In the genomic region with DNA sequence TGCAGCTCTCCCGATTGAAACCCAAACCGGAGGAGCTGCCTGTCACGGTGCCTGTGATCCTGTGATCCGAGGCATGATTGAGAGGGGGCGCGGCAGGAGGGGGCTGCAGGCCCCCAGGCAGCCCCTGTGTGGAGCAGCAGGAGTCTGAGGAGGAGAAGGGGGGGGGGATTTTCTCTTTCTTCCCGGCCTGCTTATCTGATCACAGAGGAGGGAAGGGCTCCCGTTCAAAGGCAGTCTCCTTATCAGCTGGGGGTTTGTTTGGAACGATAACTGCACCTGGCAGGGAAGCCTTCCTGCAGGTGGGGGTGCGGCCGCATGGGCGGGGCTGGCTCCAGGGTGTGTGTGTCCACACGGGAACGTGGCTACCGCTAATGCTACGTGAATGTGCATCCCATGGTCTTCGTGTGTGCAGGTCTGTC, we compare ENCODE assay signal across 33 cellular contexts. TPM values are rescaled to one million over a fixed set of nuclear protein-coding genes. Genes with fewer than 3 reads are reported as not detected.
A peak's percentile ranks its signal among the peaks of the same experiment; 100 is the strongest.
DNase-seq lines count a peak whose midpoint lies in the region; ATAC-seq, FAIRE-seq and TF ChIP-seq lines count a peak whose summit lies in the region.
"Had no signal": no experiment of that assay in that cellular context is flagged by ENCODE, and none has a peak within 500 bp of the region (broad histone marks: within the 10 kb centered on the region; RNA-seq: fewer than 3 reads in every experiment).

No MANE protein-coding gene starts in this region.

- H3K27me3 Mint-ChIP-seq in osteocyte (ENCODE audit: unreplicated experiment), result peaks cover 68% of the 10 kb centered on the region
- H3K27me3 Mint-ChIP-seq in activated CD8-positive, alpha-beta T cell treated with anti-CD3 and anti-CD28 coated beads for 36 hours, result peaks cover 46% of the 10 kb centered on the region
- peaks cover 55% of the 10 kb centered on the region for H3K27me3 Mint-ChIP-seq in activated CD4-positive, alpha-beta T cell treated with anti-CD3 and anti-CD28 coated beads for 36 hours

- FAIRE-seq in bronchial epithelial cell (lab: Jason Lieb, UNC), result peak; percentile 52
- FAIRE-seq: A549, frontal cortex, keratinocyte had no signal

- H3K4me1 ChIP-seq in mucosa of stomach (ENCODE audit: control insufficient read depth, insufficient read depth, low read length), result peaks cover 15% of the 10 kb centered on the region
- H3K4me1 ChIP-seq: A549, BE2C, psoas muscle had no signal

- H3K36me3 ChIP-seq in bronchial epithelial cell (ENCODE audit: control insufficient read depth, insufficient read depth, low read length) (no peaks in the 10 kb centered on the region), mucosa of stomach (ENCODE audit: control insufficient read depth, insufficient read depth, low read length) (no peaks in the 10 kb centered on the region), brain microvascular endothelial cell (replicated peaks) (no peaks in the 10 kb centered on the region)
- H3K36me3 ChIP-seq: BE2C had no signal

- H3K9ac ChIP-seq in mucosa of stomach (ENCODE audit: low read length), result no peak overlapping the region

- intact Hi-C loops in activated CD8-positive, alpha-beta T cell treated with anti-CD3 and anti-CD28 coated beads for 36 hours (cut with micrococcal nuclease), result no loop called here
- intact Hi-C loops in activated CD4-positive, alpha-beta T cell treated with anti-CD3 and anti-CD28 coated beads for 36 hours (cut with DNase I, micrococcal nuclease), result no loop called here

- H3K9me3 Mint-ChIP-seq in osteocyte (ENCODE audit: unreplicated experiment), result no peaks in the 10 kb centered on the region
- H3K9me3 Mint-ChIP-seq in activated CD8-positive, alpha-beta T cell treated with anti-CD3 and anti-CD28 coated beads for 36 hours, result no peaks in the 10 kb centered on the region
- no peaks in the 10 kb centered on the region for H3K9me3 Mint-ChIP-seq in activated CD4-positive, alpha-beta T cell treated with anti-CD3 and anti-CD28 coated beads for 36 hours (ENCODE audit: low read depth)
- H3K9me3 Mint-ChIP-seq: activated naive CD4-positive, alpha-beta T cell treated with anti-CD3 and anti-CD28 coated beads, Interleukin-2, amount 10 ng/mL, durations not matched to agents 7 days and 5 days; IgD-negative memory B cell; memory B cell; natural killer cell; stimulated activated naive CD8-positive, alpha-beta T cell treated with anti-CD3 and anti-CD28 coated beads, Interleukin-15, Interleukin-2, amounts not matched to agents 100 ng/mL and 50 ng/mL, for 24 hours had no signal

- no peak overlapping the region for H3K27ac ChIP-seq in brain microvascular endothelial cell
- H3K27ac ChIP-seq: A549, psoas muscle, RWPE1, skin epidermis had no signal

- no peak for ATAC-seq in activated CD8-positive, alpha-beta T cell treated with anti-CD3 and anti-CD28 coated beads for 36 hours
- no peak for ATAC-seq in activated CD4-positive, alpha-beta T cell treated with anti-CD3 and anti-CD28 coated beads for 36 hours
- ATAC-seq: esophagus mucosa, natural killer cell, psoas muscle had no signal

- peaks cover 2% of the 10 kb centered on the region for H3K4me1 Mint-ChIP-seq in osteocyte (ENCODE audit: unreplicated experiment)
- no peaks in the 10 kb centered on the region for H3K4me1 Mint-ChIP-seq in activated CD8-positive, alpha-beta T cell treated with anti-CD3 and anti-CD28 coated beads for 36 hours (ENCODE audit: low read depth)
- H3K4me1 Mint-ChIP-seq in activated CD4-positive, alpha-beta T cell treated with anti-CD3 and anti-CD28 coated beads for 36 hours, result no peaks in the 10 kb centered on the region
- H3K4me1 Mint-ChIP-seq: activated naive CD4-positive, alpha-beta T cell treated with anti-CD3 and anti-CD28 coated beads, Interleukin-2, amount 10 ng/mL, durations not matched to agents 7 days and 5 days; memory B cell; natural killer cell had no signal

- H3K4me3 ChIP-seq in bronchial epithelial cell (ENCODE audit: low read depth, low read length) (no peak overlapping the region), mucosa of stomach (ENCODE audit: low read length) (peak overlapping the region; percentile 14), brain microvascular endothelial cell (ENCODE audit: low read depth, low read length) (no peak overlapping the region)
- H3K4me3 ChIP-seq: A549, psoas muscle, skin epidermis had no signal

- POLR2A ChIA-PET in activated CD8-positive, alpha-beta T cell treated with anti-CD3 and anti-CD28 coated beads for 36 hours (lab: Charles Lee), result no interaction called here
- POLR2A ChIA-PET in activated CD4-positive, alpha-beta T cell treated with anti-CD3 and anti-CD28 coated beads for 36 hours (lab: Charles Lee), result no interaction called here

- H3K27ac Mint-ChIP-seq in osteocyte (ENCODE audit: unreplicated experiment), result no peak overlapping the region
- H3K27ac Mint-ChIP-seq in activated CD8-positive, alpha-beta T cell treated with anti-CD3 and anti-CD28 coated beads for 36 hours, result no peak overlapping the region
- H3K27ac Mint-ChIP-seq in activated CD4-positive, alpha-beta T cell treated with anti-CD3 and anti-CD28 coated beads for 36 hours, result no peak overlapping the region
- H3K27ac Mint-ChIP-seq: activated naive CD4-positive, alpha-beta T cell treated with anti-CD3 and anti-CD28 coated beads, Interleukin-2, amount 10 ng/mL, durations not matched to agents 7 days and 5 days; IgD-negative memory B cell; memory B cell; natural killer cell; stimulated activated naive CD8-positive, alpha-beta T cell treated with anti-CD3 and anti-CD28 coated beads, Interleukin-15, Interleukin-2, amounts not matched to agents 100 ng/mL and 50 ng/mL, for 24 hours had no signal

- DNase-seq in NCI-H748 (lab: John Stamatoyannopoulos, UW; ENCODE audit: unreplicated experiment) (peak; percentile 83), NCI-H748 treated with DMSO at 0.1 percent for 48 hours (lab: John Stamatoyannopoulos, UW) (no peak), bronchial epithelial cell (ENCODE audit: low read depth) (no peak), osteocyte (ENCODE audit: extremely low spot score, unreplicated experiment) (no peak), brain microvascular endothelial cell (no peak)
- DNase-seq in activated CD8-positive, alpha-beta T cell treated with anti-CD3 and anti-CD28 coated beads for 36 hours, result no peak
- DNase-seq in activated CD4-positive, alpha-beta T cell treated with anti-CD3 and anti-CD28 coated beads for 36 hours, result no peak
- DNase-seq: activated CD4-positive, CD25-positive, alpha-beta regulatory T cell; activated naive CD4-positive, alpha-beta T cell treated with anti-CD3 and anti-CD28 coated beads, Interleukin-2, amount 10 ng/mL, durations not matched to agents 7 days and 5 days; activated T-cell treated with anti-CD3 and anti-CD28 coated beads, Interleukin-2, amount 50 U/mL, for 48 hours; aorta; BE2C; cerebellar nuclear complex; effector CD4-positive, alpha-beta T cell; hypothalamus; MM.1S; natural killer cell; NCI-H1694 treated with DMSO at 0.1 percent for 48 hours; psoas muscle; stimulated activated CD4-positive, alpha-beta T cell treated with anti-CD3 and anti-CD28 coated beads, Interleukin-4, amount 100 ng/mL, for 1 hour; T-helper 9 cell had no signal

- in situ Hi-C loops in brain microvascular endothelial cell (cut with HindIII; ENCODE audit: low pct_ligation_motif_present, low sequenced_read_pairs), result no loop called here

- H3K27me3 ChIP-seq in bronchial epithelial cell (ENCODE audit: control insufficient read depth, insufficient read depth, low read length) (peaks cover 27% of the 10 kb centered on the region), mucosa of stomach (ENCODE audit: control insufficient read depth, insufficient read depth, low read length) (peaks cover 83% of the 10 kb centered on the region), brain microvascular endothelial cell (replicated peaks) (peaks cover 54% of the 10 kb centered on the region)

- H3K36me3 Mint-ChIP-seq in osteocyte (ENCODE audit: unreplicated experiment), result no peaks in the 10 kb centered on the region
- no peaks in the 10 kb centered on the region for H3K36me3 Mint-ChIP-seq in activated CD8-positive, alpha-beta T cell treated with anti-CD3 and anti-CD28 coated beads for 36 hours (ENCODE audit: low read depth)
- no peaks in the 10 kb centered on the region for H3K36me3 Mint-ChIP-seq in activated CD4-positive, alpha-beta T cell treated with anti-CD3 and anti-CD28 coated beads for 36 hours (ENCODE audit: low read depth)
- H3K36me3 Mint-ChIP-seq: activated naive CD4-positive, alpha-beta T cell treated with anti-CD3 and anti-CD28 coated beads, Interleukin-2, amount 10 ng/mL, durations not matched to agents 7 days and 5 days; IgD-negative memory B cell; memory B cell; natural killer cell had no signal

- no peaks in the 10 kb centered on the region for H3K9me3 ChIP-seq in mucosa of stomach (ENCODE audit: control insufficient read depth, low read length)
- H3K9me3 ChIP-seq: A549, BE2C, psoas muscle had no signal

- CTCF ChIA-PET in activated CD8-positive, alpha-beta T cell treated with anti-CD3 and anti-CD28 coated beads for 36 hours (lab: Charles Lee), result interaction anchor here (0.7 kb wide), 1 partner anchor 51 kb away, joined by 3 read pairs; no protein-coding TSS in a partner anchor
- CTCF ChIA-PET in activated CD4-positive, alpha-beta T cell treated with anti-CD3 and anti-CD28 coated beads for 36 hours (lab: Charles Lee), result interaction anchor here (1.1 kb wide), 1 partner anchor 152 kb away, joined by 3 read pairs; no protein-coding TSS in a partner anchor

- H3K4me3 Mint-ChIP-seq in osteocyte (ENCODE audit: unreplicated experiment), result no peak overlapping the region
- H3K4me3 Mint-ChIP-seq in activated CD8-positive, alpha-beta T cell treated with anti-CD3 and anti-CD28 coated beads for 36 hours, result no peak overlapping the region
- no peak overlapping the region for H3K4me3 Mint-ChIP-seq in activated CD4-positive, alpha-beta T cell treated with anti-CD3 and anti-CD28 coated beads for 36 hours
- H3K4me3 Mint-ChIP-seq: activated naive CD4-positive, alpha-beta T cell treated with anti-CD3 and anti-CD28 coated beads, Interleukin-2, amount 10 ng/mL, durations not matched to agents 7 days and 5 days; IgD-negative memory B cell; memory B cell; natural killer cell; stimulated activated naive CD8-positive, alpha-beta T cell treated with anti-CD3 and anti-CD28 coated beads, Interleukin-15, Interleukin-2, amounts not matched to agents 100 ng/mL and 50 ng/mL, for 24 hours had no signal

- TF ChIP-seq CTCF in bronchial epithelial cell (IDR thresholded peaks at IDR 0.05; ENCODE audit: insufficient read depth, low read length, severe bottlenecking), result no peak
- no peak for TF ChIP-seq CTCF in osteocyte (IDR thresholded peaks at IDR 0.05)
- TF ChIP-seq CTCF in activated CD8-positive, alpha-beta T cell treated with anti-CD3 and anti-CD28 coated beads for 36 hours (IDR thresholded peaks at IDR 0.05), result no peak
- no peak for TF ChIP-seq CTCF in brain microvascular endothelial cell (IDR thresholded peaks at IDR 0.05; ENCODE audit: low read depth, low read length, missing control alignments)

RNA-seq across cellular contexts. Expression of gene LMX1B, which starts 38.4 kb away (rescaled TPM):
- total RNA-seq in bronchial epithelial cell, result under 0.01 TPM in 1 of 2 replicates, not detected in the other
- total RNA-seq in osteocyte, result 0.18 and 0.27 TPM in 2 replicates
- not detected for total RNA-seq in activated CD8-positive, alpha-beta T cell treated with anti-CD3 and anti-CD28 coated beads for 36 hours
- not detected for total RNA-seq in activated CD4-positive, alpha-beta T cell treated with anti-CD3 and anti-CD28 coated beads for 36 hours
- total RNA-seq: activated CD8-positive, alpha-beta memory T cell treated with anti-CD3 and anti-CD28 coated beads for 36 hours; esophagus mucosa; natural killer cell; urinary bladder had no signal
